Comparison of ENCODE assay signal across 8 cellular contexts in the genomic region with DNA sequence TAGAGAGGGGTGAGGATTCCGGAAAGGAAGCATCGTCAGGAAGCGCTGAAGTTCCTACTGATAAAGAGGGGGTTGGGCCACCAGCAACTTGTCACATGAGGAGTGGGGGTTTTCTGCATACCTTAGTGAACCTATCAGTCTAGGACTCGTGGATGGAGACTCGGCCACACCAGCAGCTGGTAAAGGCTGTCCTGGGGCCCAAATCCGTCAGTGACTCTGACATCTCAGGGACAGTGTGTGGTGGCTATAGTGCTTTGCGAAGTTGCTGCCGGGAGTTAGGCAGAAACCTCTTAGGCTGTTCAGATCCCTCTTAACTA. TPM values are rescaled to one million over a fixed set of nuclear protein-coding genes. Genes with fewer than 3 reads are reported as not detected.
DNase-seq lines count a peak whose midpoint lies in the region; ATAC-seq and TF ChIP-seq lines count a peak whose summit lies in the region.

No MANE protein-coding gene starts in this region.

- peaks cover 6% of the 10 kb centered on the region for H3K27me3 ChIP-seq in cardiac muscle cell

- no peaks in the 10 kb centered on the region for H3K9me3 ChIP-seq in cardiac muscle cell (ENCODE audit: low read depth)

- TF ChIP-seq CTCF in RWPE1 (conservative IDR thresholded peaks at IDR 0.05; ENCODE audit: low read depth) = no peak; the same call in 1 of the 2 replicates
- no peak for TF ChIP-seq CTCF in cardiac muscle cell (IDR thresholded peaks at IDR 0.05; ENCODE audit: low read depth, low read length)

- CTCF ChIA-PET in RWPE1 (lab: Yijun Ruan, JAX) = interaction anchor here (0.6 to 1.9 kb wide), 18 partner anchors 9 to 628 kb away, joined by 3 to 19 read pairs (median 6); partner anchors contain the start of genes APEX1, OSGEP and PARP2

- no peak overlapping the region for H3K4me3 ChIP-seq in cardiac muscle cell
- H3K4me3 ChIP-seq in skin epidermis = peak overlapping the region in 4 of 7 experiments; percentile 43 to 65 (median 45)

- POLR2A ChIA-PET in RWPE1 (lab: Yijun Ruan, JAX; ENCODE audit: low non-redundant PET) = interaction anchor here (1.0 kb wide), 1 partner anchor 116 kb away, joined by 3 read pairs; no protein-coding TSS in a partner anchor

- no peaks in the 10 kb centered on the region for H3K36me3 ChIP-seq in cardiac muscle cell

- DNase-seq in RWPE1 (ENCODE audit: low spot score) (no peak), cardiac muscle cell (ENCODE audit: low read depth in 1 of 2, low spot score in 1 of 2) (no peak), iPS-NIHi11 (ENCODE audit: low spot score) (no peak), middle frontal gyrus (ENCODE audit: extremely low spot score, low spot score) (no peak), NCI-H524 treated with DMSO at 0.1 percent for 48 hours (lab: John Stamatoyannopoulos, UW) (no peak)

- H3K27ac ChIP-seq in RWPE1 (peak overlapping the region; percentile 44), cardiac muscle cell (peak overlapping the region; percentile 82), skin epidermis (peak overlapping the region in 4 of 21 experiments; percentile 2 to 45 (median 22))

- ATAC-seq in GM21723 (IDR thresholded peaks at IDR 0.05; ENCODE audit: unreplicated experiment) (peak; percentile 23), GM19467 (IDR thresholded peaks at IDR 0.05; ENCODE audit: unreplicated experiment) (no peak)

- peaks cover 3% of the 10 kb centered on the region for H3K4me1 ChIP-seq in cardiac muscle cell (ENCODE audit: low read depth)

RNA-seq across cellular contexts. Expression of gene RNASE2, which starts 16.4 kb away (rescaled TPM):
- total RNA-seq in cardiac muscle cell = not detected in 2 replicates
- not detected in 2 replicates for polyA plus RNA-seq in cardiac muscle cell

RNA-seq across cellular contexts. Expression of gene METTL17, which starts 18.1 kb away (rescaled TPM):
- total RNA-seq in cardiac muscle cell = 152 and 172 TPM in 2 replicates
- polyA plus RNA-seq in cardiac muscle cell = 122 and 127 TPM in 2 replicates

RNA-seq across cellular contexts. Expression of gene SLC39A2, which starts 27.4 kb away (rescaled TPM):
- 0.14 TPM in 1 of 2 replicates, not detected in the other for total RNA-seq in cardiac muscle cell
- not detected in 2 replicates for polyA plus RNA-seq in cardiac muscle cell

RNA-seq across cellular contexts. Expression of gene NDRG2, which starts 53.2 kb away (rescaled TPM):
- 218 and 234 TPM in 2 replicates for total RNA-seq in cardiac muscle cell
- 386 and 423 TPM in 2 replicates for polyA plus RNA-seq in cardiac muscle cell

RNA-seq across cellular contexts. Expression of gene TPPP2, which starts 58.4 kb away (rescaled TPM):
- 0.92 TPM in 1 of 2 replicates, not detected in the other for total RNA-seq in cardiac muscle cell
- polyA plus RNA-seq in cardiac muscle cell = 0.39 and 1.9 TPM in 2 replicates
